In the genomic region with DNA sequence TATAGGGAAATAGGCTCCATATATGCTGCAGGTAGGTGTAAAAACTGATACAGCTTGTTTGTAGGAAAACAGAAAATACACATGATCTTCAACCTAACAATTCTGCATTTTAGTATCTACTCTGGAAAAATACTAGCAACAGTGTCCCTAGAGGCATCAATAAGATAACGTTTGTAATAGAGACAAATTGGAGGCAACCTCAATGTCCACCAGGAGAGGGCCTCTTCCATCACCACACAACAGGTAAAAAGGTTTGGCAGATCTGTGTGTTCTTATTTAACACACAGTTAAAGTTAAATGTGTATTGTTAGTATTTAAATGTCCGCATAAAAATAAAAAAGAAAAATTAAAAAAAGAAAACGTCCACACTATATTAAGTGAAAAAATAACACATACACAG, we compare ENCODE assay signal across 8 cellular contexts. TPM values are rescaled to one million over a fixed set of nuclear protein-coding genes. Genes with fewer than 3 reads are reported as not detected.
DNase-seq lines count a peak whose midpoint lies in the region; ATAC-seq lines count a peak whose summit lies in the region.

No MANE protein-coding gene starts in this region.

- H3K9me3 Mint-ChIP-seq in stimulated activated memory B cell treated with anti-CD40 and anti-IgM and Interleukin-4, amounts not matched to agents 10 μg/mL and 1 μg/mL and 100 μg/mL, for 72 hours, result no peaks in the 10 kb centered on the region

- ATAC-seq in stimulated activated memory B cell treated with anti-CD40 and anti-IgM and Interleukin-4, amounts not matched to agents 10 μg/mL and 1 μg/mL and 100 μg/mL, for 72 hours, result no peak
- ATAC-seq in GM18909 (IDR thresholded peaks at IDR 0.05; ENCODE audit: poor library complexity, unreplicated experiment), result no peak
- ATAC-seq in HG03342 (IDR thresholded peaks at IDR 0.05; ENCODE audit: unreplicated experiment), result no peak
- no peak for ATAC-seq in HG03108 (IDR thresholded peaks at IDR 0.05; ENCODE audit: unreplicated experiment)

- peak overlapping the region; percentile 52 for H3K27ac Mint-ChIP-seq in stimulated activated memory B cell treated with anti-CD40 and anti-IgM and Interleukin-4, amounts not matched to agents 10 μg/mL and 1 μg/mL and 100 μg/mL, for 72 hours

- H3K36me3 Mint-ChIP-seq in stimulated activated memory B cell treated with anti-CD40 and anti-IgM and Interleukin-4, amounts not matched to agents 10 μg/mL and 1 μg/mL and 100 μg/mL, for 72 hours, result peaks cover 51% of the 10 kb centered on the region

- DNase-seq in A172 (ENCODE audit: low spot score) (peak; percentile 46), EH (ENCODE audit: low read depth) (peak; percentile 40), NCI-H2227 (lab: John Stamatoyannopoulos, UW; ENCODE audit: unreplicated experiment) (peak; percentile 44), cerebellar cortex (ENCODE audit: low spot score) (peak; percentile 18)

- H3K4me1 Mint-ChIP-seq in stimulated activated memory B cell treated with anti-CD40 and anti-IgM and Interleukin-4, amounts not matched to agents 10 μg/mL and 1 μg/mL and 100 μg/mL, for 72 hours, result peaks cover 52% of the 10 kb centered on the region

- no peak overlapping the region for H3K4me3 Mint-ChIP-seq in stimulated activated memory B cell treated with anti-CD40 and anti-IgM and Interleukin-4, amounts not matched to agents 10 μg/mL and 1 μg/mL and 100 μg/mL, for 72 hours

- no peaks in the 10 kb centered on the region for H3K27me3 Mint-ChIP-seq in stimulated activated memory B cell treated with anti-CD40 and anti-IgM and Interleukin-4, amounts not matched to agents 10 μg/mL and 1 μg/mL and 100 μg/mL, for 72 hours

RNA-seq across cellular contexts. Expression of a gene that starts 5.4 kb away (rescaled TPM):
- 53.6 and 54.7 TPM in 2 replicates for total RNA-seq in A172 (2014; rRNA removed; shearing (Covaris generic))

RNA-seq across cellular contexts. Expression of a gene that starts 28.5 kb away (rescaled TPM):
- 26.8 and 32.8 TPM in 2 replicates for total RNA-seq in A172 (2014; rRNA removed; shearing (Covaris generic))
